In the genomic region with DNA sequence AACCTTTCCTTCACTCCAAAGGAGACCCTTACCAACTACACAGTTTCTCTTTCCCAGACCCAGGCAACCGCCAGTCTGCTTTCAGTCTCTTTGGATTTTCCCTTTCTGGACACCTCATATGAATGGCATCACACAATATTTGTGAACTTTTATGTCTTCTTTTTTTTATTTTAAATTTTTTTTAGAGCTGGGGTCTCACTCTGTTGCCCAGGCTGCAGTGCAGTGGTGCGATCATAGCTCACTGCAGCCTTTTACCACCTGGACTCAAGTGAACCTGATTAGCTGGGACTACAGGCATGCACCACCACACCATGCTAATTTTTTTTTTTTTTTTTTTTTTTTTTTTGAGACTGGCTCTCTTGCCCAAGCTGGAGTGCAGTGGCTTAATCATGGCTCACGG, we compare ENCODE assay signal across 37 cellular contexts.
"Had no signal": no experiment of that assay in that cellular context is flagged by ENCODE, and none has a peak within 500 bp of the region (broad histone marks: within the 10 kb centered on the region; RNA-seq: fewer than 3 reads in every experiment).

No MANE protein-coding gene starts in this region.

- FAIRE-seq: astrocyte, TTC549 had no signal

- ATAC-seq: activated CD4-positive, alpha-beta T cell treated with anti-CD3 and anti-CD28 coated beads for 36 hours; activated CD4-positive, CD25-positive, alpha-beta regulatory T cell treated with anti-CD3 and anti-CD28 coated beads, Interleukin-2, amount 50 U/mL, for 24 hours; activated CD8-positive, alpha-beta memory T cell treated with anti-CD3 and anti-CD28 coated beads, Interleukin-2, amount 10 ng/mL, durations not matched to agents 7 days and 5 days; activated CD8-positive, alpha-beta T cell treated with anti-CD3 and anti-CD28 coated beads, Interleukin-2, amount 10 ng/mL, durations not matched to agents 7 days and 5 days; activated naive CD4-positive, alpha-beta T cell treated with anti-CD3 and anti-CD28 coated beads, Interleukin-2, amount 50 U/mL, for 72 hours; body of pancreas; WTC11 had no signal

- H3K27me3 ChIP-seq: adrenal gland, body of pancreas, brain microvascular endothelial cell, breast epithelium had no signal

- H3K4me1 ChIP-seq: body of pancreas, breast epithelium had no signal

- H3K36me3 Mint-ChIP-seq: activated naive CD4-positive, alpha-beta T cell treated with anti-CD3 and anti-CD28 coated beads, Interleukin-2, amount 50 U/mL, for 72 hours; WTC11 had no signal

- H3K27ac ChIP-seq: adrenal gland, body of pancreas, brain microvascular endothelial cell, breast epithelium, WERI-Rb-1 had no signal

- H3K4me3 Mint-ChIP-seq: activated CD4-positive, alpha-beta memory T cell treated with anti-CD3 and anti-CD28 coated beads, Interleukin-2, amount 10 ng/mL, durations not matched to agents 7 days and 5 days; activated CD4-positive, alpha-beta T cell treated with anti-CD3 and anti-CD28 coated beads for 36 hours; activated CD4-positive, alpha-beta T cell treated with anti-CD3 and anti-CD28 coated beads, Interleukin-2, amount 10 ng/mL, durations not matched to agents 7 days and 5 days; activated CD8-positive, alpha-beta memory T cell treated with anti-CD3 and anti-CD28 coated beads, Interleukin-2, amount 10 ng/mL, durations not matched to agents 7 days and 5 days; activated CD8-positive, alpha-beta T cell treated with anti-CD3 and anti-CD28 coated beads, Interleukin-2, amount 10 ng/mL, durations not matched to agents 7 days and 5 days; activated naive CD8-positive, alpha-beta T cell treated with anti-CD3 and anti-CD28 coated beads for 36 hours; activated T-cell treated with anti-CD3 and anti-CD28 coated beads, Interleukin-2, amount 50 U/mL, for 24 hours; T-helper 1 cell treated with Interleukin-12 subunit alpha and Interleukin-12 subunit beta and Interleukin-4 antibody, amounts not matched to agents 30 μg/mL and 1 μg/mL, for 36 hours; T-helper 2 cell treated with Interferon-gamma antibody and Interleukin-4, amounts not matched to agents 5 μg/mL and 100 μg/mL, for 36 hours; WTC11 had no signal

- H3K36me3 ChIP-seq: adrenal gland, brain microvascular endothelial cell, breast epithelium, WERI-Rb-1 had no signal

- DNase-seq: activated CD4-positive, alpha-beta memory T cell treated with anti-CD3 and anti-CD28 coated beads, Interleukin-2, amount 10 ng/mL, durations not matched to agents 7 days and 5 days; activated CD4-positive, alpha-beta T cell treated with anti-CD3 and anti-CD28 coated beads for 1 hour; activated CD4-positive, alpha-beta T cell treated with anti-CD3 and anti-CD28 coated beads for 36 hours; activated CD4-positive, alpha-beta T cell treated with anti-CD3 and anti-CD28 coated beads for 48 hours; activated CD4-positive, alpha-beta T cell treated with anti-CD3 and anti-CD28 coated beads, Interleukin-2, amount 10 ng/mL, durations not matched to agents 7 days and 5 days; activated CD4-positive, alpha-beta T cell treated with anti-CD3 and anti-CD28 coated beads, Interleukin-2, amount 50 U/mL, for 48 hours; activated CD4-positive, CD25-positive, alpha-beta regulatory T cell; activated CD8-positive, alpha-beta memory T cell treated with anti-CD3 and anti-CD28 coated beads for 24 hours; activated CD8-positive, alpha-beta memory T cell treated with anti-CD3 and anti-CD28 coated beads, Interleukin-2, amount 10 ng/mL, durations not matched to agents 7 days and 5 days; activated CD8-positive, alpha-beta memory T cell treated with anti-CD3 and anti-CD28 coated beads, Interleukin-2, amount 50 U/mL, for 48 hours; activated CD8-positive, alpha-beta T cell treated with anti-CD3 and anti-CD28 coated beads, Interleukin-2, amount 10 ng/mL, durations not matched to agents 7 days and 5 days; activated effector memory CD4-positive, alpha-beta T cell treated with Interleukin-2 at 50 U/mL for 16 hours; activated gamma-delta T cell; activated naive CD4-positive, alpha-beta T cell treated with anti-CD3 and anti-CD28 coated beads, Interleukin-2, amount 50 U/mL, for 16 hours; activated naive CD4-positive, alpha-beta T cell treated with Interleukin-2 at 50 U/mL for 16 hours; activated naive CD8-positive, alpha-beta T cell treated with anti-CD3 and anti-CD28 coated beads for 36 hours; activated T-cell treated with anti-CD3 and anti-CD28 coated beads, Interleukin-2, amount 50 U/mL, for 24 hours; activated T-cell treated with anti-CD3 and anti-CD28 coated beads, Interleukin-2, amount 50 U/mL, for 48 hours; adrenal gland; amniotic stem cell; aorta; body of pancreas; brain microvascular endothelial cell; central memory CD4-positive, alpha-beta T cell; T-helper 1 cell; T-helper 2 cell; T-helper 9 cell; WERI-Rb-1 had no signal

- H3K27ac Mint-ChIP-seq: activated CD4-positive, alpha-beta memory T cell treated with anti-CD3 and anti-CD28 coated beads, Interleukin-2, amount 10 ng/mL, durations not matched to agents 7 days and 5 days; activated CD4-positive, alpha-beta T cell treated with anti-CD3 and anti-CD28 coated beads for 36 hours; activated CD4-positive, alpha-beta T cell treated with anti-CD3 and anti-CD28 coated beads, Interleukin-2, amount 10 ng/mL, durations not matched to agents 7 days and 5 days; activated CD8-positive, alpha-beta memory T cell treated with anti-CD3 and anti-CD28 coated beads, Interleukin-2, amount 10 ng/mL, durations not matched to agents 7 days and 5 days; activated CD8-positive, alpha-beta T cell treated with anti-CD3 and anti-CD28 coated beads, Interleukin-2, amount 10 ng/mL, durations not matched to agents 7 days and 5 days; activated naive CD8-positive, alpha-beta T cell treated with anti-CD3 and anti-CD28 coated beads for 36 hours; activated T-cell treated with anti-CD3 and anti-CD28 coated beads, Interleukin-2, amount 50 U/mL, for 24 hours; activated T-helper 2 cell treated with anti-CD3 and anti-CD28 coated beads, Interferon-gamma antibody, Interleukin-2, Interleukin-4, amounts not matched to agents 10 μg/mL and 5 μg/mL and 100 μg/mL, durations not matched to agents 14 hours and 24 hours and 36 hours; T-helper 1 cell treated with Interleukin-12 subunit alpha and Interleukin-12 subunit beta and Interleukin-4 antibody, amounts not matched to agents 30 μg/mL and 1 μg/mL, for 36 hours; T-helper 2 cell treated with Interferon-gamma antibody and Interleukin-4, amounts not matched to agents 5 μg/mL and 100 μg/mL, for 36 hours had no signal

- H3K4me3 ChIP-seq: adrenal gland, body of pancreas, breast epithelium had no signal

- H3K9me3 ChIP-seq: adrenal gland, body of pancreas, breast epithelium had no signal

- H3K9me3 Mint-ChIP-seq: activated CD4-positive, alpha-beta memory T cell treated with anti-CD3 and anti-CD28 coated beads, Interleukin-2, amount 10 ng/mL, durations not matched to agents 7 days and 5 days; activated CD4-positive, alpha-beta T cell treated with anti-CD3 and anti-CD28 coated beads, Interleukin-2, amount 10 ng/mL, durations not matched to agents 7 days and 5 days; activated naive CD4-positive, alpha-beta T cell treated with anti-CD3 and anti-CD28 coated beads, Interleukin-2, amount 50 U/mL, for 72 hours; activated naive CD8-positive, alpha-beta T cell treated with anti-CD3 and anti-CD28 coated beads for 36 hours; activated T-cell treated with anti-CD3 and anti-CD28 coated beads, Interleukin-2, amount 50 U/mL, for 24 hours; activated T-helper 2 cell treated with anti-CD3 and anti-CD28 coated beads, Interferon-gamma antibody, Interleukin-2, Interleukin-4, amounts not matched to agents 10 μg/mL and 5 μg/mL and 100 μg/mL, durations not matched to agents 14 hours and 24 hours and 36 hours; T-helper 1 cell treated with Interleukin-12 subunit alpha and Interleukin-12 subunit beta and Interleukin-4 antibody, amounts not matched to agents 30 μg/mL and 1 μg/mL, for 36 hours; T-helper 2 cell treated with Interferon-gamma antibody and Interleukin-4, amounts not matched to agents 5 μg/mL and 100 μg/mL, for 36 hours; WTC11 had no signal

- H3K27me3 Mint-ChIP-seq: activated CD4-positive, alpha-beta memory T cell treated with anti-CD3 and anti-CD28 coated beads, Interleukin-2, amount 10 ng/mL, durations not matched to agents 7 days and 5 days; activated CD4-positive, alpha-beta T cell treated with anti-CD3 and anti-CD28 coated beads for 36 hours; activated CD4-positive, alpha-beta T cell treated with anti-CD3 and anti-CD28 coated beads, Interleukin-2, amount 10 ng/mL, durations not matched to agents 7 days and 5 days; activated CD8-positive, alpha-beta memory T cell treated with anti-CD3 and anti-CD28 coated beads, Interleukin-2, amount 10 ng/mL, durations not matched to agents 7 days and 5 days; activated naive CD8-positive, alpha-beta T cell treated with anti-CD3 and anti-CD28 coated beads for 36 hours; activated T-cell treated with anti-CD3 and anti-CD28 coated beads, Interleukin-2, amount 50 U/mL, for 24 hours had no signal
